19 cellular contexts compared by ENCODE assay signal in the genomic region with DNA sequence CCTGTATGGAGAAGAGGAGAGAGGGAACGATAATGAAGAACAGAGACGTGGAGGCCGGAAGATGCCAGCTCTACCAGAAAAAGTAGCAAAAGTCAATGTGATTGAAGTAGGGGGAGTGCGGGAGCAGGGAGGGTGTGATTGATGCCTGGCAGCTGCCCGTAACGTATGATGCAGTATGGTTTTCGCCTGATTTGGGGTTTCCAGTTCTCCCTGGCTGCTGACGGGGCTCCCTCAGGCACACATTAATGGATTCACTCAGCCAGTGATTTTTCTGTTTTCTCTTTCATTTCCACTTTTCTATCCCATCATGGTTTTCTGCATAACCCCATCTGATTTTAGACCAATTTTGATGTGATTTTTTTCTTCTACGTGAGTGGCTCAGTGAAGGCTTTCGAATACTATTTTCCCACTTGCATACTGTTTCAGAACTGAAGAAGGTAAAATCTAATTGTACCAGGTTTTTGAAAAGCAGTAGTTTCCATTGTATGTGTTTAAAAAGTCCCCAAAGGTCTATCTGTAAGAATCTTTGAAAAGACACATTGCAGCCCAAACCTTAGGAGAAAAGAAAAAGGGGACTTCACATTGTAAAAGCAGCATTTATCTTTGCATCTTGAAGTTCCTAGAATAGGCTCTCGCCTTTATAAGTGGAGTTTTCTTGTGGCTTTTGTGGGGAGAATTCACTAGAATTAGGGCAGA.
DNase-seq lines count a peak whose midpoint lies in the region; ATAC-seq, FAIRE-seq and TF ChIP-seq lines count a peak whose summit lies in the region.
"Had no signal": no experiment of that assay in that cellular context is flagged by ENCODE, and none has a peak within 500 bp of the region (broad histone marks: within the 10 kb centered on the region; RNA-seq: fewer than 3 reads in every experiment).

No MANE protein-coding gene starts in this region.

- no peak overlapping the region for H3K4me3 ChIP-seq in BLaER1 treated with 17β-estradiol and CSF1 and Interleukin-3, amounts not matched to agents 10 nM and 100 nM
- no peak overlapping the region for H3K4me3 ChIP-seq in DND-41 (ENCODE audit: low read depth in 1 of 2, low read length in 2 of 2)
- no peak overlapping the region for H3K4me3 ChIP-seq in K562
- H3K4me3 ChIP-seq: right lobe of liver, vagina had no signal

- FAIRE-seq in K562 (lab: Jason Lieb, UNC): no peak

- no peak for TF ChIP-seq POLR2A in K562 (conservative IDR thresholded peaks at IDR 0.05)

- H3K36me3 Mint-ChIP-seq in T-helper 17 cell (ENCODE audit: low read depth): peaks cover under 1% of the 10 kb centered on the region
- H3K36me3 Mint-ChIP-seq: memory B cell had no signal

- no peak for TF ChIP-seq CTCF in DND-41 (IDR thresholded peaks at IDR 0.05; ENCODE audit: borderline replicate concordance, extremely low read depth, low read length, poor library complexity, severe bottlenecking)
- no peak for TF ChIP-seq CTCF in K562 (IDR thresholded peaks at IDR 0.05 in 2 of 3, conservative IDR thresholded peaks at IDR 0.05 in 1 of 3; ENCODE audit: insufficient read depth in 2 of 3, low read depth in 1 of 3, low read length in 3 of 3)

- no peaks in the 10 kb centered on the region for H3K9me1 ChIP-seq in K562 (ENCODE audit: control insufficient read depth, insufficient read depth, low read length)

- H3K79me2 ChIP-seq in DND-41 (ENCODE audit: insufficient read depth, low read length): peaks cover 74% of the 10 kb centered on the region
- H3K79me2 ChIP-seq in K562 (ENCODE audit: control insufficient read depth, insufficient read depth, low read length): peaks cover 13% of the 10 kb centered on the region

- peaks cover 0 to 99% (median 0%) of the 10 kb centered on the region in 11 experiments; a peak in 6 of 22 replicates for H4K20me1 ChIP-seq in BLaER1 treated with 17β-estradiol and CSF1 and Interleukin-3, amounts not matched to agents 10 nM and 100 nM
- H4K20me1 ChIP-seq in DND-41 (ENCODE audit: insufficient read depth, low read length) (peaks cover 13% of the 10 kb centered on the region; the same call in 1 of the 2 replicates), K562 (replicated peaks; ENCODE audit: control insufficient read depth, insufficient read depth, low read length) (peaks cover 3% of the 10 kb centered on the region; the same call in 1 of the 2 replicates)

- CTCF ChIA-PET in K562 (lab: Yijun Ruan, JAX; ENCODE audit: low intra/inter-chr PET ratio): no interaction called here

- peaks cover 0 to 41% (median 0%) of the 10 kb centered on the region in 11 experiments; a peak in 4 of 22 replicates for H3K36me3 ChIP-seq in BLaER1 treated with 17β-estradiol and CSF1 and Interleukin-3, amounts not matched to agents 10 nM and 100 nM
- no peaks in the 10 kb centered on the region for H3K36me3 ChIP-seq in DND-41 (ENCODE audit: insufficient read depth, low read length)
- no peaks in the 10 kb centered on the region for H3K36me3 ChIP-seq in K562 (ENCODE audit: control insufficient read depth, insufficient read depth, low read length)
- H3K36me3 ChIP-seq: neutrophil, right lobe of liver, vagina had no signal

- in situ Hi-C loops in K562 (cut with MboI): no loop called here

- H3K4me1 Mint-ChIP-seq in T-helper 17 cell: peaks cover 58% of the 10 kb centered on the region
- H3K4me1 Mint-ChIP-seq: memory B cell had no signal

- no peak overlapping the region for H3K27ac ChIP-seq in BLaER1 treated with 17β-estradiol and CSF1 and Interleukin-3, amounts not matched to agents 10 nM and 100 nM
- H3K27ac ChIP-seq in DND-41 (ENCODE audit: low read length): peak overlapping the region; percentile 25; the same call in 1 of the 2 replicates
- H3K27ac ChIP-seq in K562 (ENCODE audit: extremely low read depth, low read depth, low read length): no peak overlapping the region
- H3K27ac ChIP-seq: neutrophil, right lobe of liver, vagina had no signal

- peak overlapping the region; percentile 85 for H3K27ac Mint-ChIP-seq in T-helper 17 cell
- H3K27ac Mint-ChIP-seq: B cell; dendritic cell treated with granulocyte-macrophage colony-stimulating factor and Interleukin-4, amounts not matched to agents 40 ng/mL and 50 ng/mL, for 4 days; memory B cell had no signal

- ATAC-seq in DND-41 (ENCODE audit: insufficient read depth, low read depth) (peak; percentile 64), T-helper 17 cell (peak; percentile 65), K562 (no peak), HG02840 (IDR thresholded peaks at IDR 0.05; ENCODE audit: low FRiP score, unreplicated experiment) (no peak)

- intact Hi-C loops in K562 (cut with micrococcal nuclease): no loop called here

- H2AFZ ChIP-seq in DND-41 (ENCODE audit: low read depth, low read length) (no peak overlapping the region), K562 (ENCODE audit: low read depth, low read length) (no peak overlapping the region)

- TF ChIP-seq EP300 in K562 (IDR thresholded peaks at IDR 0.05; ENCODE audit: low read length): no peak

- H3K4me3 Mint-ChIP-seq in T-helper 17 cell: peak overlapping the region; percentile 81
- H3K4me3 Mint-ChIP-seq: B cell; dendritic cell treated with granulocyte-macrophage colony-stimulating factor and Interleukin-4, amounts not matched to agents 40 ng/mL and 50 ng/mL, for 4 days; memory B cell had no signal

- peak overlapping the region; percentile 26 to 88 (median 47) for H3K4me2 ChIP-seq in BLaER1 treated with 17β-estradiol and CSF1 and Interleukin-3, amounts not matched to agents 10 nM and 100 nM
- H3K4me2 ChIP-seq in DND-41 (ENCODE audit: insufficient read depth, low read length) (peak overlapping the region; percentile 17; the same call in 1 of the 2 replicates), K562 (ENCODE audit: insufficient read depth, low read length) (no peak overlapping the region; the same call in 1 of the 2 replicates)

- BruUV-seq in K562 (replicated peaks; lab: Mats Ljungman, UMichigan): no TSS peak

- POLR2A ChIA-PET in K562 (lab: Yijun Ruan, JAX): interaction anchor here (0.6 to 1.0 kb wide), 2 partner anchors 16 to 38 kb away, joined by 3 read pairs; no protein-coding TSS in a partner anchor

- peaks cover 11 to 33% (median 14%) of the 10 kb centered on the region in 10 experiments; a peak in 16 of 20 replicates for H3K4me1 ChIP-seq in BLaER1 treated with 17β-estradiol and CSF1 and Interleukin-3, amounts not matched to agents 10 nM and 100 nM
- H3K4me1 ChIP-seq in DND-41 (ENCODE audit: insufficient read depth, low read length) (peaks cover 32% of the 10 kb centered on the region), K562 (replicated peaks in 1 of 2; ENCODE audit: control insufficient read depth in 2 of 2, insufficient read depth in 2 of 2, low read length in 2 of 2) (peaks cover 3 to 27% of the 10 kb centered on the region in 2 experiments; a peak in 3 of 5 replicates)
- H3K4me1 ChIP-seq: right lobe of liver had no signal

- H3K9ac ChIP-seq in BLaER1 treated with 17β-estradiol and CSF1 and Interleukin-3, amounts not matched to agents 10 nM and 100 nM: peak overlapping the region in 1 of 11 experiments; percentile 26; a peak in 1 of 22 replicates
- no peak overlapping the region for H3K9ac ChIP-seq in DND-41 (ENCODE audit: low read depth, low read length)
- H3K9ac ChIP-seq in K562 (ENCODE audit: insufficient read depth in 1 of 2, low read depth in 2 of 2, low read length in 2 of 2): no peak overlapping the region

- no peaks in the 10 kb centered on the region for H3K9me3 ChIP-seq in BLaER1 treated with 17β-estradiol and CSF1 and Interleukin-3, amounts not matched to agents 10 nM and 100 nM (replicated peaks in 1 of 11)
- no peaks in the 10 kb centered on the region for H3K9me3 ChIP-seq in DND-41 (ENCODE audit: insufficient read depth, low read length, severe bottlenecking)
- no peaks in the 10 kb centered on the region for H3K9me3 ChIP-seq in T-helper 17 cell (ENCODE audit: control insufficient read depth, low read length, poor library complexity, severe bottlenecking)
- no peaks in the 10 kb centered on the region for H3K9me3 ChIP-seq in K562 (replicated peaks; ENCODE audit: control insufficient read depth, insufficient read depth, low read depth, low read length)
- H3K9me3 ChIP-seq: neutrophil, right lobe of liver, vagina had no signal

- WGBS in K562 (ENCODE audit: insufficient coverage, low coverage, missing lambda C conversion rate): 69% methylated on average over 11 of the region's 11 CpGs

- H3K27me3 Mint-ChIP-seq in T-helper 17 cell: no peaks in the 10 kb centered on the region

- TF ChIP-seq RAD21 in K562 (CRISPR knock-in tag; conservative IDR thresholded peaks at IDR 0.05 in 1 of 2, IDR thresholded peaks at IDR 0.05 in 1 of 2): no peak

- H3K27me3 ChIP-seq in BLaER1 treated with 17β-estradiol and CSF1 and Interleukin-3, amounts not matched to agents 10 nM and 100 nM: no peaks in the 10 kb centered on the region; a peak in 2 of 22 replicates
- H3K27me3 ChIP-seq in DND-41 (ENCODE audit: insufficient read depth, low read length, poor library complexity): no peaks in the 10 kb centered on the region
- no peaks in the 10 kb centered on the region for H3K27me3 ChIP-seq in K562 (ENCODE audit: control insufficient read depth in 2 of 2, insufficient read depth in 2 of 2, low read length in 2 of 2)
- H3K27me3 ChIP-seq: right lobe of liver, vagina had no signal

- no peak for DNase-seq in DND-41
- DNase-seq in T-helper 17 cell: no peak
- DNase-seq in K562 (ENCODE audit: extremely low read depth in 1 of 4, low spot score in 3 of 4): no peak
- no peak for DNase-seq in GDM1 (lab: John Stamatoyannopoulos, UW)
- DNase-seq in DMS 273 (lab: John Stamatoyannopoulos, UW; ENCODE audit: unreplicated experiment): no peak
- no peak for DNase-seq in AML-193 (lab: John Stamatoyannopoulos, UW)
- DNase-seq: erythroblast; NCI-H1694 treated with DMSO at 0.1 percent for 48 hours; NCI-H446; right lobe of liver; SIG-M5; stimulated activated CD4-positive, alpha-beta T cell treated with anti-CD3 and anti-CD28 coated beads, Interleukin-4, amount 100 ng/mL, for 1 hour had no signal

TF ChIP-seq in K562, 482 proteins besides CTCF, POLR2A, EP300 and RAD21 (continues in another document):
- TF ChIP-seq CEBPG (CRISPR knock-in tag; IDR thresholded peaks at IDR 0.05) (no peak), CEBPG (tag; conservative IDR thresholded peaks at IDR 0.05 in 1 of 2, IDR thresholded peaks at IDR 0.05 in 1 of 2) (peak in 1 of 2 experiments; percentile 33; a peak in 1 of 4 replicates), TEAD4 (IDR thresholded peaks at IDR 0.05; ENCODE audit: low read length) (0 out of 2 replicates have a peak, but pooled peaks have one; percentile 20), TEAD4 (CRISPR knock-in tag; IDR thresholded peaks at IDR 0.05; ENCODE audit: borderline replicate concordance) (no peak), MTA2 (IDR thresholded peaks at IDR 0.05; ENCODE audit: low read depth) (0 out of 2 replicates have a peak, but pooled peaks have one; percentile 5), HDAC2 (IDR thresholded peaks at IDR 0.05) (0 out of 2 replicates have a peak, but pooled peaks have one; percentile 37), GATA2 (CRISPR knock-in tag; IDR thresholded peaks at IDR 0.05) (peak; percentile 56; the same call in 1 of the 2 replicates), ETV6 (IDR thresholded peaks at IDR 0.05; ENCODE audit: borderline replicate concordance in 1 of 2, low read depth in 2 of 2, low read length in 1 of 2) (no peak), ETV6 (CRISPR knock-in tag; IDR thresholded peaks at IDR 0.05; ENCODE audit: borderline replicate concordance) (no peak), ESRRA (IDR thresholded peaks at IDR 0.05; ENCODE audit: borderline replicate concordance, low read depth) (peak; percentile 49; the same call in 1 of the 2 replicates)

Comparison
In these comparisons a context has a peak if more than half of its experiments do, and no peak if none do; other contexts are left out.
1. ATAC-seq: peak in DND-41 (single experiment) and T-helper 17 cell (single experiment); none in K562 (single experiment) and HG02840 (single experiment).